3 cellular contexts compared by ENCODE assay signal in genomic region chr18:57505231-57505630, GRCh38.
"Had no signal": no experiment of that assay in that cellular context is flagged by ENCODE, and none has a peak within 500 bp of the region (broad histone marks: within the 10 kb centered on the region; RNA-seq: fewer than 3 reads in every experiment).

No MANE protein-coding gene starts in this region.

- DNase-seq: GDM1, GF-D8 had no signal

- ATAC-seq: GM12878 had no signal

- H3K4me3 ChIP-seq: GM12878 had no signal
